Comparison of ENCODE assay signal across 1 cellular context in the genomic region with DNA sequence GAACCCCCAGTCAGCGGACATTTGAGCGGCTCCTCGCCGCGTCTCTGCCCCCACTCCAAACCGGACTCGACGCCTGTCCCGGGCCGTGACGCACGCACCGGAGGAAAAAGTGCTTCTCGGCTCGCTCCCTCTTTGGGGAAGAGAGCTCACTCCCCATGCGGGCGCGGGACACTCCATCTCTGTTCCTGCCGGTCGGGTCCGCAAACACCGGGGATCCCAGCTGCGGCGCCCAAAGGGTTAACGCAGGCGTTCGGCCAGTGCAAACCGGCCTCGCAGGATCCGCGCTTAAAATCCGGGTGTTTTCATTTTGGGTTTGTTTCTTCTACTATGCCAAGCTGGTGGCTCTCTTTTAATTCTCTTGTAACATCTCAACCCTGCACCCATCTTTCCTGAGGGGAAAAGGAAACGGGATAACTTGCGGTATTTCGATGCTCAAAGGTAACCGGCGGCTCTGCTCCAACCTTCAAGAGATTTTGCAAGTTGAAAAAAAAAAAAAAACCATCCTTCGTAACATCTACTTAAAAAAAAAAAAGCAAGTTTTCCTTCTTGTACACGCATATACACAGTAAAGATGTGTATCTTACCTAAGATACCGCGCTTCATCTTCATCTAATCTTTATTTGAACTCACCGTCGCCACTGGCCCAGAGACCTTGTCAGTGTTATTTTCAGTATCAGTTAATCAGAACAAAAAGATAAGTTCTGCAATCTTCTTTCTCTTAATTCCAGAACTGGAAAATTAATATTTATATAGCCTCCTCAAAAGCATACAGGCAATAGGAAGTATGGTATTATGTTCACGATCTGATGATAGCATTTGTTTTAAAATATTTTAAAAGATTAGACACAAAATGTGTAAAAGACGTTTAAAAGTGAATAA.
A peak's percentile ranks its signal among the peaks of the same experiment; 100 is the strongest.
TF ChIP-seq lines count a peak whose summit lies in the region.

No MANE protein-coding gene starts in this region.

TF ChIP-seq in HEK293, 187 proteins besides CTCF, POLR2A, EP300 and RAD21 (continued from another document and continues in another):
- TF ChIP-seq, protein P1, sequence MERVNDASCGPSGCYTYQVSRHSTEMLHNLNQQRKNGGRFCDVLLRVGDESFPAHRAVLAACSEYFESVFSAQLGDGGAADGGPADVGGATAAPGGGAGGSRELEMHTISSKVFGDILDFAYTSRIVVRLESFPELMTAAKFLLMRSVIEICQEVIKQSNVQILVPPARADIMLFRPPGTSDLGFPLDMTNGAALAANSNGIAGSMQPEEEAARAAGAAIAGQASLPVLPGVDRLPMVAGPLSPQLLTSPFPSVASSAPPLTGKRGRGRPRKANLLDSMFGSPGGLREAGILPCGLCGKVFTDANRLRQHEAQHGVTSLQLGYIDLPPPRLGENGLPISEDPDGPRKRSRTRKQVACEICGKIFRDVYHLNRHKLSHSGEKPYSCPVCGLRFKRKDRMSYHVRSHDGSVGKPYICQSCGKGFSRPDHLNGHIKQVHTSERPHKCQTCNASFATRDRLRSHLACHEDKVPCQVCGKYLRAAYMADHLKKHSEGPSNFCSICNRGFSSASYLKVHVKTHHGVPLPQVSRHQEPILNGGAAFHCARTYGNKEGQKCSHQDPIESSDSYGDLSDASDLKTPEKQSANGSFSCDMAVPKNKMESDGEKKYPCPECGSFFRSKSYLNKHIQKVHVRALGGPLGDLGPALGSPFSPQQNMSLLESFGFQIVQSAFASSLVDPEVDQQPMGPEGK (tag by site-specific recombination; IDR thresholded peaks at IDR 0.05), result no peak
- TF ChIP-seq ZNF777 (tag by site-specific recombination; IDR thresholded peaks at IDR 0.05; ENCODE audit: borderline replicate concordance) (0 out of 2 replicates have a peak, but pooled peaks have one; percentile 69), ZNF16 (tag by site-specific recombination; IDR thresholded peaks at IDR 0.05; ENCODE audit: low read depth) (no peak), ZNF146 (tag by site-specific recombination; IDR thresholded peaks at IDR 0.05) (0 out of 2 replicates have a peak, but pooled peaks have one; percentile 1), KLF8 (tag by site-specific recombination; IDR thresholded peaks at IDR 0.05) (no peak), ZNF24 (tag by site-specific recombination; IDR thresholded peaks at IDR 0.05) (peak; percentile 33; the same call in 1 of the 2 replicates), EGR2 (tag by site-specific recombination; IDR thresholded peaks at IDR 0.05; ENCODE audit: low read depth) (no peak), ZNF585B (tag by site-specific recombination; IDR thresholded peaks at IDR 0.05) (no peak; the same call in 1 of the 2 replicates), ZNF560 (tag by site-specific recombination; IDR thresholded peaks at IDR 0.05; ENCODE audit: borderline replicate concordance) (no peak), ZEB2 (tag by site-specific recombination; IDR thresholded peaks at IDR 0.05) (peak; percentile 71), ZNF473 (tag by site-specific recombination; IDR thresholded peaks at IDR 0.05) (no peak), ZBTB7A (tag by site-specific recombination; IDR thresholded peaks at IDR 0.05; ENCODE audit: low read depth) (no peak), ZIC2 (tag by site-specific recombination; IDR thresholded peaks at IDR 0.05) (peak; percentile 43), GFI1B (tag by site-specific recombination; IDR thresholded peaks at IDR 0.05) (0 out of 2 replicates have a peak, but pooled peaks have one; percentile 14), FEZF1 (tag by site-specific recombination; IDR thresholded peaks at IDR 0.05) (no peak), ZNF416 (tag by site-specific recombination; IDR thresholded peaks at IDR 0.05) (no peak), ZSCAN16 (tag by site-specific recombination; IDR thresholded peaks at IDR 0.05) (no peak; the same call in 1 of the 2 replicates), ZNF664 (tag by site-specific recombination; IDR thresholded peaks at IDR 0.05) (no peak), ZSCAN30 (tag by site-specific recombination; IDR thresholded peaks at IDR 0.05) (no peak), RBAK (tag by site-specific recombination; IDR thresholded peaks at IDR 0.05) (no peak), ZNF140 (tag by site-specific recombination; IDR thresholded peaks at IDR 0.05) (no peak), ZFP41 (tag by site-specific recombination; IDR thresholded peaks at IDR 0.05; ENCODE audit: borderline replicate concordance) (no peak), ZNF561 (tag by site-specific recombination; IDR thresholded peaks at IDR 0.05; ENCODE audit: borderline replicate concordance) (no peak; the same call in 1 of the 2 replicates), ZNF660 (tag by site-specific recombination; IDR thresholded peaks at IDR 0.05) (0 out of 2 replicates have a peak, but pooled peaks have one; percentile 38), ZNF202 (tag by site-specific recombination; IDR thresholded peaks at IDR 0.05; ENCODE audit: borderline replicate concordance) (no peak), HOXA7 (CRISPR knock-in tag; IDR thresholded peaks at IDR 0.05; ENCODE audit: borderline replicate concordance) (no peak)
- TF ChIP-seq, protein P2, sequence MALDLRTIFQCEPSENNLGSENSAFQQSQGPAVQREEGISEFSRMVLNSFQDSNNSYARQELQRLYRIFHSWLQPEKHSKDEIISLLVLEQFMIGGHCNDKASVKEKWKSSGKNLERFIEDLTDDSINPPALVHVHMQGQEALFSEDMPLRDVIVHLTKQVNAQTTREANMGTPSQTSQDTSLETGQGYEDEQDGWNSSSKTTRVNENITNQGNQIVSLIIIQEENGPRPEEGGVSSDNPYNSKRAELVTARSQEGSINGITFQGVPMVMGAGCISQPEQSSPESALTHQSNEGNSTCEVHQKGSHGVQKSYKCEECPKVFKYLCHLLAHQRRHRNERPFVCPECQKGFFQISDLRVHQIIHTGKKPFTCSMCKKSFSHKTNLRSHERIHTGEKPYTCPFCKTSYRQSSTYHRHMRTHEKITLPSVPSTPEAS (tag by site-specific recombination; IDR thresholded peaks at IDR 0.05), result 0 out of 2 replicates have a peak, but pooled peaks have one; percentile 3
- TF ChIP-seq, protein P3, sequence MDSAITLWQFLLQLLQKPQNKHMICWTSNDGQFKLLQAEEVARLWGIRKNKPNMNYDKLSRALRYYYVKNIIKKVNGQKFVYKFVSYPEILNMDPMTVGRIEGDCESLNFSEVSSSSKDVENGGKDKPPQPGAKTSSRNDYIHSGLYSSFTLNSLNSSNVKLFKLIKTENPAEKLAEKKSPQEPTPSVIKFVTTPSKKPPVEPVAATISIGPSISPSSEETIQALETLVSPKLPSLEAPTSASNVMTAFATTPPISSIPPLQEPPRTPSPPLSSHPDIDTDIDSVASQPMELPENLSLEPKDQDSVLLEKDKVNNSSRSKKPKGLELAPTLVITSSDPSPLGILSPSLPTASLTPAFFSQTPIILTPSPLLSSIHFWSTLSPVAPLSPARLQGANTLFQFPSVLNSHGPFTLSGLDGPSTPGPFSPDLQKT (IDR thresholded peaks at IDR 0.05; ENCODE audit: borderline replicate concordance, low read depth, low read length), result no peak
- TF ChIP-seq, protein P4, sequence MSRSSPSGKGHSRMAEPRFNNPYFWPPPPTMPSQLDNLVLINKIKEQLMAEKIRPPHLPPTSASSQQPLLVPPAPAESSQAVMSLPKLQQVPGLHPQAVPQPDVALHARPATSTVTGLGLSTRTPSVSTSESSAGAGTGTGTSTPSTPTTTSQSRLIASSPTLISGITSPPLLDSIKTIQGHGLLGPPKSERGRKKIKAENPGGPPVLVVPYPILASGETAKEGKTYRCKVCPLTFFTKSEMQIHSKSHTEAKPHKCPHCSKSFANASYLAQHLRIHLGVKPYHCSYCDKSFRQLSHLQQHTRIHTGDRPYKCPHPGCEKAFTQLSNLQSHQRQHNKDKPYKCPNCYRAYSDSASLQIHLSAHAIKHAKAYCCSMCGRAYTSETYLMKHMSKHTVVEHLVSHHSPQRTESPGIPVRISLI (tag by site-specific recombination; IDR thresholded peaks at IDR 0.05), result peak; percentile 59; the same call in 1 of the 2 replicates
- TF ChIP-seq, protein P5, sequence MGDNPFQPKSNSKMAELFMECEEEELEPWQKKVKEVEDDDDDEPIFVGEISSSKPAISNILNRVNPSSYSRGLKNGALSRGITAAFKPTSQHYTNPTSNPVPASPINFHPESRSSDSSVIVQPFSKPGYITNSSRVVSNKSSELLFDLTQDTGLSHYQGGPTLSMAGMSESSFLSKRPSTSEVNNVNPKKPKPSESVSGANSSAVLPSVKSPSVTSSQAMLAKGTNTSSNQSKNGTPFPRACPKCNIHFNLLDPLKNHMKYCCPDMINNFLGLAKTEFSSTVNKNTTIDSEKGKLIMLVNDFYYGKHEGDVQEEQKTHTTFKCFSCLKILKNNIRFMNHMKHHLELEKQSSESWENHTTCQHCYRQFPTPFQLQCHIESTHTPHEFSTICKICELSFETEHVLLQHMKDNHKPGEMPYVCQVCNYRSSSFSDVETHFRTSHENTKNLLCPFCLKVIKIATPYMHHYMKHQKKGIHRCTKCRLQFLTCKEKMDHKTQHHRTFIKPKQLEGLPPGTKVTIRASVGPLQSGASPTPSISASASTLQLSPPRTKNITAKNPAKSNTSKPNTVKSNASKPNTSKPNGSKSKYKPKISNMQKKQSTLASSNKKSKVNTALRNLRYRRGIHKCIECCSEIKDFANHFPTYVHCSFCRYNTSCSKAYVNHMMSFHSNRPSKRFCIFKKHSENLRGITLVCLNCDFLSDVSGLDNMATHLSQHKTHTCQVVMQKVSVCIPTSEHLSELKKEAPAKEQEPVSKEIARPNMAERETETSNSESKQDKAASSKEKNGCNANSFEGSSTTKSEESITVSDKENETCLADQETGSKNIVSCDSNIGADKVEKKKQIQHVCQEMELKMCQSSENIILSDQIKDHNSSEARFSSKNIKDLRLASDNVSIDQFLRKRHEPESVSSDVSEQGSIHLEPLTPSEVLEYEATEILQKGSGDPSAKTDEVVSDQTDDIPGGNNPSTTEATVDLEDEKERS (tag by site-specific recombination; IDR thresholded peaks at IDR 0.05), result 0 out of 2 replicates have a peak, but pooled peaks have one; percentile 13
- TF ChIP-seq, protein P6, sequence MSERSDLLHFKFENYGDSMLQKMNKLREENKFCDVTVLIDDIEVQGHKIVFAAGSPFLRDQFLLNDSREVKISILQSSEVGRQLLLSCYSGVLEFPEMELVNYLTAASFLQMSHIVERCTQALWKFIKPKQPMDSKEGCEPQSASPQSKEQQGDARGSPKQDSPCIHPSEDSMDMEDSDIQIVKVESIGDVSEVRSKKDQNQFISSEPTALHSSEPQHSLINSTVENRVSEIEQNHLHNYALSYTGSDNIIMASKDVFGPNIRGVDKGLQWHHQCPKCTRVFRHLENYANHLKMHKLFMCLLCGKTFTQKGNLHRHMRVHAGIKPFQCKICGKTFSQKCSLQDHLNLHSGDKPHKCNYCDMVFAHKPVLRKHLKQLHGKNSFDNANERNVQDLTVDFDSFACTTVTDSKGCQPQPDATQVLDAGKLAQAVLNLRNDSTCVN (tag by site-specific recombination; optimal IDR thresholded peaks at IDR 0.05), result peak; percentile 26
- TF ChIP-seq, protein P7, sequence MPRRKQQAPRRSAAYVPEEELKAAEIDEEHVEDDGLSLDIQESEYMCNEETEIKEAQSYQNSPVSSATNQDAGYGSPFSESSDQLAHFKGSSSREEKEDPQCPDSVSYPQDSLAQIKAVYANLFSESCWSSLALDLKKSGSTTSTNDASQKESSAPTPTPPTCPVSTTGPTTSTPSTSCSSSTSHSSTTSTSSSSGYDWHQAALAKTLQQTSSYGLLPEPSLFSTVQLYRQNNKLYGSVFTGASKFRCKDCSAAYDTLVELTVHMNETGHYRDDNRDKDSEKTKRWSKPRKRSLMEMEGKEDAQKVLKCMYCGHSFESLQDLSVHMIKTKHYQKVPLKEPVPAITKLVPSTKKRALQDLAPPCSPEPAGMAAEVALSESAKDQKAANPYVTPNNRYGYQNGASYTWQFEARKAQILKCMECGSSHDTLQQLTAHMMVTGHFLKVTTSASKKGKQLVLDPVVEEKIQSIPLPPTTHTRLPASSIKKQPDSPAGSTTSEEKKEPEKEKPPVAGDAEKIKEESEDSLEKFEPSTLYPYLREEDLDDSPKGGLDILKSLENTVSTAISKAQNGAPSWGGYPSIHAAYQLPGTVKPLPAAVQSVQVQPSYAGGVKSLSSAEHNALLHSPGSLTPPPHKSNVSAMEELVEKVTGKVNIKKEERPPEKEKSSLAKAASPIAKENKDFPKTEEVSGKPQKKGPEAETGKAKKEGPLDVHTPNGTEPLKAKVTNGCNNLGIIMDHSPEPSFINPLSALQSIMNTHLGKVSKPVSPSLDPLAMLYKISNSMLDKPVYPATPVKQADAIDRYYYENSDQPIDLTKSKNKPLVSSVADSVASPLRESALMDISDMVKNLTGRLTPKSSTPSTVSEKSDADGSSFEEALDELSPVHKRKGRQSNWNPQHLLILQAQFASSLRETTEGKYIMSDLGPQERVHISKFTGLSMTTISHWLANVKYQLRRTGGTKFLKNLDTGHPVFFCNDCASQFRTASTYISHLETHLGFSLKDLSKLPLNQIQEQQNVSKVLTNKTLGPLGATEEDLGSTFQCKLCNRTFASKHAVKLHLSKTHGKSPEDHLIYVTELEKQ (tag by site-specific recombination; IDR thresholded peaks at IDR 0.05; ENCODE audit: borderline replicate concordance), result no peak
- TF ChIP-seq, protein P8, sequence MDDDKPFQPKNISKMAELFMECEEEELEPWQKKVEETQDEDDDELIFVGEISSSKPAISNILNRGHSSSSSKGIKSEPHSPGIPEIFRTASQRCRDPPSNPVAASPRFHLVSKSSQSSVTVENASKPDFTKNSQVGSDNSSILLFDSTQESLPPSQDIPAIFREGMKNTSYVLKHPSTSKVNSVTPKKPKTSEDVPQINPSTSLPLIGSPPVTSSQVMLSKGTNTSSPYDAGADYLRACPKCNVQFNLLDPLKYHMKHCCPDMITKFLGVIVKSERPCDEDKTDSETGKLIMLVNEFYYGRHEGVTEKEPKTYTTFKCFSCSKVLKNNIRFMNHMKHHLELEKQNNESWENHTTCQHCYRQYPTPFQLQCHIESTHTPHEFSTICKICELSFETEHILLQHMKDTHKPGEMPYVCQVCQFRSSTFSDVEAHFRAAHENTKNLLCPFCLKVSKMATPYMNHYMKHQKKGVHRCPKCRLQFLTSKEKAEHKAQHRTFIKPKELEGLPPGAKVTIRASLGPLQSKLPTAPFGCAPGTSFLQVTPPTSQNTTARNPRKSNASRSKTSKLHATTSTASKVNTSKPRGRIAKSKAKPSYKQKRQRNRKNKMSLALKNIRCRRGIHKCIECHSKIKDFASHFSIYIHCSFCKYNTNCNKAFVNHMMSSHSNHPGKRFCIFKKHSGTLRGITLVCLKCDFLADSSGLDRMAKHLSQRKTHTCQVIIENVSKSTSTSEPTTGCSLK (tag by site-specific recombination; IDR thresholded peaks at IDR 0.05), result no peak
- TF ChIP-seq, protein P9, sequence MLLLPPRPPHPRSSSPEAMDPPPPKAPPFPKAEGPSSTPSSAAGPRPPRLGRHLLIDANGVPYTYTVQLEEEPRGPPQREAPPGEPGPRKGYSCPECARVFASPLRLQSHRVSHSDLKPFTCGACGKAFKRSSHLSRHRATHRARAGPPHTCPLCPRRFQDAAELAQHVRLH (tag by site-specific recombination; IDR thresholded peaks at IDR 0.05), result no peak
- TF ChIP-seq, protein P10, sequence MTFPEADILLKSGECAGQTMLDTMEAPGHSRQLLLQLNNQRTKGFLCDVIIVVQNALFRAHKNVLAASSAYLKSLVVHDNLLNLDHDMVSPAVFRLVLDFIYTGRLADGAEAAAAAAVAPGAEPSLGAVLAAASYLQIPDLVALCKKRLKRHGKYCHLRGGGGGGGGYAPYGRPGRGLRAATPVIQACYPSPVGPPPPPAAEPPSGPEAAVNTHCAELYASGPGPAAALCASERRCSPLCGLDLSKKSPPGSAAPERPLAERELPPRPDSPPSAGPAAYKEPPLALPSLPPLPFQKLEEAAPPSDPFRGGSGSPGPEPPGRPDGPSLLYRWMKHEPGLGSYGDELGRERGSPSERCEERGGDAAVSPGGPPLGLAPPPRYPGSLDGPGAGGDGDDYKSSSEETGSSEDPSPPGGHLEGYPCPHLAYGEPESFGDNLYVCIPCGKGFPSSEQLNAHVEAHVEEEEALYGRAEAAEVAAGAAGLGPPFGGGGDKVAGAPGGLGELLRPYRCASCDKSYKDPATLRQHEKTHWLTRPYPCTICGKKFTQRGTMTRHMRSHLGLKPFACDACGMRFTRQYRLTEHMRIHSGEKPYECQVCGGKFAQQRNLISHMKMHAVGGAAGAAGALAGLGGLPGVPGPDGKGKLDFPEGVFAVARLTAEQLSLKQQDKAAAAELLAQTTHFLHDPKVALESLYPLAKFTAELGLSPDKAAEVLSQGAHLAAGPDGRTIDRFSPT (tag by site-specific recombination; IDR thresholded peaks at IDR 0.05), result no peak
